9 cellular contexts compared by ENCODE assay signal in the genomic region with DNA sequence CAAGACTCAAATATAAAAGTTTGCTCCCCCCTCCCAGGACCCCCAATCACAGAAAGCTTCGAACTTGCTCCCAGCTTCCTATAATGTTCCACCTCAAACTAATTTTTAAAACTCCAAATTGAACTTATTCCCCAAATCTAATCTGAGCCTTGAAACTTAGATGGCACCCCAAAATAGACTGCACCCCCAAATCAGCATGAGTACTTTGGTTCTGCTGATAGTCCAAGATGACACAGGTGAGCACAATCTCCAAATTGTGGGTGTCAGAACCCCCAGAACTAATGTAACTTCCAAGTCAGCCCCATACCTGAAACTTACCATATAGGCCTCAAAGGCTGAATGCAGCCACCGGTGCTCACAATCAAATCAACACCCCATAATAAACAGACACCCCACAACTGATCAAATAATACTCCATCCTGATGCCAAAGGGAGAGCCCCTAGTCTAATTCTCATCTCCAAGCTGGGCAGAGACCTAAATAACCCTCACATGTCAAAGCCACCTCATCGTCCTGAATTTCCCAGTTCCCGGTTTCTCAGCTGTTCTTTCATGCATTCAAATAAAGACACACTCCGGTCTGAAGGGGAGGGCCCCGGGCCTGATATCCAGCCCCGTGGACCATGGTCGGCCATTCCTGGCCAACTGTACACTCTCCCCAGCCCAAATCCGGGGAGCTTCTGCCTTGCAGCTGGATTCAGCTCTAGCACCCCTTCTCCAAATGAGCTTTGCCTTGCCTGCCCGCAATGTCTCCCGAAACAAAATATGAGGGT. TPM values are rescaled to one million over a fixed set of nuclear protein-coding genes. Genes with fewer than 3 reads are reported as not detected.
DNase-seq lines count a peak whose midpoint lies in the region; ATAC-seq and TF ChIP-seq lines count a peak whose summit lies in the region.
"Had no signal": no experiment of that assay in that cellular context is flagged by ENCODE, and none has a peak within 500 bp of the region (broad histone marks: within the 10 kb centered on the region; RNA-seq: fewer than 3 reads in every experiment).

No MANE protein-coding gene starts in this region.

- TF ChIP-seq CTCF in activated B cell treated with CpG ODN at 0.5 μM for 24 hours (IDR thresholded peaks at IDR 0.05) (no peak), liver (IDR thresholded peaks at IDR 0.05; ENCODE audit: low read depth, low read length, missing input control) (no peak)

- peaks cover 75% of the 10 kb centered on the region for H3K4me1 Mint-ChIP-seq in activated CD4-positive, alpha-beta T cell treated with anti-CD3 and anti-CD28 coated beads, Interleukin-2, amount 10 ng/mL, durations not matched to agents 24 days and 14 days
- peaks cover 30% of the 10 kb centered on the region for H3K4me1 Mint-ChIP-seq in activated B cell treated with CpG ODN at 0.5 μM for 24 hours
- peaks cover 53 to 56% of the 10 kb centered on the region in 2 donors for H3K4me1 Mint-ChIP-seq in stimulated activated naive B cell treated with anti-CD40 and anti-IgM and Interleukin-4, amounts not matched to agents 10 μg/mL and 1 μg/mL and 100 μg/mL, for 72 hours

- H3K9ac ChIP-seq in liver (ENCODE audit: low read depth in 1 of 2, low read length in 2 of 2): peak overlapping the region in 1 of 2 donors; percentile 19

- ATAC-seq in activated B cell treated with CpG ODN at 0.5 μM for 24 hours (ENCODE audit: low read depth): no peak
- no peak for ATAC-seq in stimulated activated naive B cell treated with anti-CD40 and anti-IgM and Interleukin-4, amounts not matched to agents 10 μg/mL and 1 μg/mL and 100 μg/mL, for 72 hours (replicated peaks)

- no peaks in the 10 kb centered on the region for H3K27me3 Mint-ChIP-seq in activated CD4-positive, alpha-beta T cell treated with anti-CD3 and anti-CD28 coated beads, Interleukin-2, amount 10 ng/mL, durations not matched to agents 24 days and 14 days
- H3K27me3 Mint-ChIP-seq in activated B cell treated with CpG ODN at 0.5 μM for 24 hours: no peaks in the 10 kb centered on the region
- H3K27me3 Mint-ChIP-seq in stimulated activated naive B cell treated with anti-CD40 and anti-IgM and Interleukin-4, amounts not matched to agents 10 μg/mL and 1 μg/mL and 100 μg/mL, for 72 hours: peaks cover 0 to 5% of the 10 kb centered on the region in 2 donors

- no peak for TF ChIP-seq RAD21 in liver (IDR thresholded peaks at IDR 0.05)

- H3K9me3 ChIP-seq in liver (ENCODE audit: control insufficient read depth in 4 of 4, low read length in 3 of 4): no peaks in the 10 kb centered on the region

- WGBS in liver: 67% methylated on average over 11 of the region's 11 CpGs

- peaks cover 14% of the 10 kb centered on the region for H3K36me3 Mint-ChIP-seq in activated CD4-positive, alpha-beta T cell treated with anti-CD3 and anti-CD28 coated beads, Interleukin-2, amount 10 ng/mL, durations not matched to agents 24 days and 14 days (ENCODE audit: low read depth)
- H3K36me3 Mint-ChIP-seq in activated B cell treated with CpG ODN at 0.5 μM for 24 hours (ENCODE audit: low read depth): peaks cover 17% of the 10 kb centered on the region
- H3K36me3 Mint-ChIP-seq in stimulated activated naive B cell treated with anti-CD40 and anti-IgM and Interleukin-4, amounts not matched to agents 10 μg/mL and 1 μg/mL and 100 μg/mL, for 72 hours: peaks cover 13 to 20% of the 10 kb centered on the region in 2 donors

- intact Hi-C loops in activated CD4-positive, alpha-beta T cell treated with anti-CD3 and anti-CD28 coated beads, Interleukin-2, amount 10 ng/mL, durations not matched to agents 24 days and 14 days (cut with micrococcal nuclease): no loop called here
- intact Hi-C loops in activated B cell treated with CpG ODN at 0.5 μM for 24 hours (cut with micrococcal nuclease): no loop called here

- H3K4me1 ChIP-seq in liver (ENCODE audit: control insufficient read depth in 4 of 4, insufficient read depth in 4 of 4, low read length in 3 of 4): peaks cover 6 to 30% (median 19%) of the 10 kb centered on the region in 4 donors

- H3K27ac ChIP-seq in liver (ENCODE audit: low read depth in 1 of 2, low read length in 2 of 2): peak overlapping the region; percentile 64 to 69

- DNase-seq in activated CD4-positive, alpha-beta T cell treated with anti-CD3 and anti-CD28 coated beads, Interleukin-2, amount 10 ng/mL, durations not matched to agents 24 days and 14 days: no peak
- DNase-seq in activated CD4-positive, alpha-beta T cell treated with anti-CD3 and anti-CD28 coated beads for 1 hour: no peak
- DNase-seq in activated B cell treated with CpG ODN at 0.5 μM for 24 hours (no peak), NCI-H748 treated with DMSO at 0.1 percent for 48 hours (lab: John Stamatoyannopoulos, UW) (no peak), anterior cingulate cortex (lab: John Stamatoyannopoulos, UW) (no peak)
- no peak for DNase-seq in stimulated activated naive B cell treated with anti-CD40 and anti-IgM and Interleukin-4, amounts not matched to agents 10 μg/mL and 1 μg/mL and 100 μg/mL, for 72 hours
- DNase-seq in stimulated activated naive CD4-positive, alpha-beta T cell (lab: John Stamatoyannopoulos, UW): no peak

- H3K27me3 ChIP-seq in liver (ENCODE audit: control insufficient read depth in 4 of 4, insufficient read depth in 4 of 4, low read length in 3 of 4): no peaks in the 10 kb centered on the region

- no peaks in the 10 kb centered on the region for H3K36me3 ChIP-seq in liver (ENCODE audit: control insufficient read depth in 4 of 4, insufficient read depth in 3 of 4, low read depth in 1 of 4, low read length in 3 of 4)

- H3K4me3 ChIP-seq in liver (ENCODE audit: low read depth in 1 of 3, low read length in 3 of 3): no peak overlapping the region

- peak overlapping the region; percentile 10 for H3K27ac Mint-ChIP-seq in activated CD4-positive, alpha-beta T cell treated with anti-CD3 and anti-CD28 coated beads, Interleukin-2, amount 10 ng/mL, durations not matched to agents 24 days and 14 days
- peak overlapping the region; percentile 72 for H3K27ac Mint-ChIP-seq in activated B cell treated with CpG ODN at 0.5 μM for 24 hours
- H3K27ac Mint-ChIP-seq in stimulated activated naive B cell treated with anti-CD40 and anti-IgM and Interleukin-4, amounts not matched to agents 10 μg/mL and 1 μg/mL and 100 μg/mL, for 72 hours: peak overlapping the region; percentile 92

- CTCF ChIA-PET in activated B cell treated with CpG ODN at 0.5 μM for 24 hours (lab: Charles Lee): interaction anchor here (0.7 to 3.9 kb wide), 10 partner anchors 14 to 178 kb away, joined by 3 to 48 read pairs (median 11); no protein-coding TSS in a partner anchor

- peak overlapping the region; percentile 68 for H3K4me3 Mint-ChIP-seq in activated CD4-positive, alpha-beta T cell treated with anti-CD3 and anti-CD28 coated beads, Interleukin-2, amount 10 ng/mL, durations not matched to agents 24 days and 14 days
- H3K4me3 Mint-ChIP-seq in activated B cell treated with CpG ODN at 0.5 μM for 24 hours: peak overlapping the region; percentile 82
- H3K4me3 Mint-ChIP-seq in stimulated activated naive B cell treated with anti-CD40 and anti-IgM and Interleukin-4, amounts not matched to agents 10 μg/mL and 1 μg/mL and 100 μg/mL, for 72 hours: no peak overlapping the region

- POLR2A ChIA-PET in activated B cell treated with CpG ODN at 0.5 μM for 24 hours (lab: Charles Lee): interaction anchor here (1.0 to 7.4 kb wide), 8 partner anchors 8 to 110 kb away, joined by 3 to 112 read pairs (median 6); partner anchors contain the start of genes RNASEK and SLC16A13

- no peaks in the 10 kb centered on the region for H3K9me3 Mint-ChIP-seq in activated CD4-positive, alpha-beta T cell treated with anti-CD3 and anti-CD28 coated beads, Interleukin-2, amount 10 ng/mL, durations not matched to agents 24 days and 14 days
- H3K9me3 Mint-ChIP-seq in activated B cell treated with CpG ODN at 0.5 μM for 24 hours: no peaks in the 10 kb centered on the region
- H3K9me3 Mint-ChIP-seq in stimulated activated naive B cell treated with anti-CD40 and anti-IgM and Interleukin-4, amounts not matched to agents 10 μg/mL and 1 μg/mL and 100 μg/mL, for 72 hours: peaks cover 0 to 4% of the 10 kb centered on the region in 2 donors

TF ChIP-seq in liver, 16 proteins besides CTCF, POLR2A, EP300 and RAD21 (continues in another document):
- TF ChIP-seq JUND (IDR thresholded peaks at IDR 0.05): no peak
- no peak for TF ChIP-seq FOXA1 (IDR thresholded peaks at IDR 0.05)
- no peak for TF ChIP-seq FOXA2 (IDR thresholded peaks at IDR 0.05)
- TF ChIP-seq SP1 (IDR thresholded peaks at IDR 0.05): no peak
- TF ChIP-seq HNF4G (IDR thresholded peaks at IDR 0.05): no peak
- TF ChIP-seq EGR1 (IDR thresholded peaks at IDR 0.05; ENCODE audit: low read depth in 2 of 2): no peak
- no peak for TF ChIP-seq GABPA (IDR thresholded peaks at IDR 0.05 in 1 of 2, conservative IDR thresholded peaks at IDR 0.05 in 1 of 2)
- no peak for TF ChIP-seq RXRA (IDR thresholded peaks at IDR 0.05)
- TF ChIP-seq TAF1 (conservative IDR thresholded peaks at IDR 0.05): no peak
- TF ChIP-seq, protein P1, sequence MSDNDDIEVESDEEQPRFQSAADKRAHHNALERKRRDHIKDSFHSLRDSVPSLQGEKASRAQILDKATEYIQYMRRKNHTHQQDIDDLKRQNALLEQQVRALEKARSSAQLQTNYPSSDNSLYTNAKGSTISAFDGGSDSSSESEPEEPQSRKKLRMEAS (IDR thresholded peaks at IDR 0.05): no peak

RNA-seq across cellular contexts. Expression of gene BCL6B, which starts 1.8 kb away (rescaled TPM):
- total RNA-seq in activated CD4-positive, alpha-beta T cell treated with anti-CD3 and anti-CD28 coated beads, Interleukin-2, amount 10 ng/mL, durations not matched to agents 24 days and 14 days: 0.90 and 0.91 TPM in 2 replicates
- total RNA-seq in activated B cell treated with CpG ODN at 0.5 μM for 24 hours (0.31 and 0.88 TPM in 2 replicates), liver (1 to 10 TPM; 1.1 to 5.7 TPM)
- polyA plus RNA-seq in liver: 1 to 10 TPM; 1.7 to 1.8 TPM
- polyA plus RNA-seq: AG04450 had no signal

RNA-seq across cellular contexts. Expression of gene RNASEK, which starts 8.7 kb away (rescaled TPM):
- 128 and 131 TPM in 2 replicates for total RNA-seq in activated CD4-positive, alpha-beta T cell treated with anti-CD3 and anti-CD28 coated beads, Interleukin-2, amount 10 ng/mL, durations not matched to agents 24 days and 14 days
- 130 and 140 TPM in 2 replicates for total RNA-seq in activated B cell treated with CpG ODN at 0.5 μM for 24 hours
- total RNA-seq in liver: 10 to 100 TPM; 13.5 to 65.5 TPM
- polyA plus RNA-seq in liver: 100 to 1,000 TPM; 196 to 384 TPM

RNA-seq across cellular contexts. Expression of gene SLC16A13, which starts 14.7 kb away (rescaled TPM):
- total RNA-seq in activated CD4-positive, alpha-beta T cell treated with anti-CD3 and anti-CD28 coated beads, Interleukin-2, amount 10 ng/mL, durations not matched to agents 24 days and 14 days: 12.4 and 13.5 TPM in 2 replicates
- total RNA-seq in activated B cell treated with CpG ODN at 0.5 μM for 24 hours (10.4 and 11.8 TPM in 2 replicates), liver (10 to 100 TPM in 1 of 2 donors, 1 to 10 TPM in 1; 2.3 to 26.6 TPM)
- 10 to 100 TPM; 33.3 to 43.2 TPM for polyA plus RNA-seq in liver

RNA-seq across cellular contexts. Expression of gene SLC16A11, which starts 22.8 kb away (rescaled TPM):
- total RNA-seq in activated CD4-positive, alpha-beta T cell treated with anti-CD3 and anti-CD28 coated beads, Interleukin-2, amount 10 ng/mL, durations not matched to agents 24 days and 14 days: 0.16 and 0.40 TPM in 2 replicates
- total RNA-seq in activated B cell treated with CpG ODN at 0.5 μM for 24 hours (3.6 and 4.2 TPM in 2 replicates), liver (1 to 10 TPM; 1.7 to 3.3 TPM)
- polyA plus RNA-seq in liver: 1 to 10 TPM; 3.0 to 8.2 TPM
- polyA plus RNA-seq: AG04450 had no signal

RNA-seq across cellular contexts. Expression of gene ALOX12, which starts 25.2 kb away (rescaled TPM):
- not detected in 2 replicates for total RNA-seq in activated CD4-positive, alpha-beta T cell treated with anti-CD3 and anti-CD28 coated beads, Interleukin-2, amount 10 ng/mL, durations not matched to agents 24 days and 14 days
- total RNA-seq in activated B cell treated with CpG ODN at 0.5 μM for 24 hours (not detected in 2 replicates), liver (1 to 10 TPM in 1 of 2 donors, not detected in 1; 3.1 TPM)
- under 1 TPM; 0.03 to 0.24 TPM for polyA plus RNA-seq in liver
- polyA plus RNA-seq: AG04450 had no signal

Comparison
In these comparisons a context has a peak if more than half of its experiments do, and no peak if none do; other contexts are left out.
1. H3K27ac Mint-ChIP-seq: peak in every context shown above with its lines; median percentile 92 in stimulated activated naive B cell treated with anti-CD40 and anti-IgM and Interleukin-4, amounts not matched to agents 10 μg/mL and 1 μg/mL and 100 μg/mL, for 72 hours; 72 in activated B cell treated with CpG ODN at 0.5 μM for 24 hours; 10 in activated CD4-positive, alpha-beta T cell treated with anti-CD3 and anti-CD28 coated beads, Interleukin-2, amount 10 ng/mL, durations not matched to agents 24 days and 14 days.
2. H3K4me3 Mint-ChIP-seq: peak in activated CD4-positive, alpha-beta T cell treated with anti-CD3 and anti-CD28 coated beads, Interleukin-2, amount 10 ng/mL, durations not matched to agents 24 days and 14 days (single experiment) and activated B cell treated with CpG ODN at 0.5 μM for 24 hours (single experiment); none in stimulated activated naive B cell treated with anti-CD40 and anti-IgM and Interleukin-4, amounts not matched to agents 10 μg/mL and 1 μg/mL and 100 μg/mL, for 72 hours (0 of 2).